23 cellular contexts compared by ENCODE assay signal in the genomic region with DNA sequence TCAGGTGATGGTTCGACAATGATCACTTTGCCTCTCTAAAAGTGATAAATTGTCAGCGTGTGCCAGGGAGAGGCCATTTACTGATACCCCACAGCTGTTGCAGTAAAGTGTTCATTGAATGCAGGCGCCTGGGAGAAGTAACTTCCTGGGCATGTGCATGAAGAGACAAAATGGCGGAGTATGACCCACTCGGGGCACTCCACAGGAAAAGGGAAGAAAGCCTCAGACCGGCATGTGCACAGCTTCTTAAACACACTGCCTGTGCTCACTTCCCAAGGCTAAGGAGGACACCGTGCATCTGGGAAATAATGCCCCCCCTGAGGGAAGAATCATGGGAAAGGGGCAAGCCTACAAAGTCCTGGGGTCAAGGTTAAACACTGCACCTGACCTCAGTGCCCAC.
DNase-seq lines count a peak whose midpoint lies in the region; ATAC-seq, FAIRE-seq and TF ChIP-seq lines count a peak whose summit lies in the region.
"Had no signal": no experiment of that assay in that cellular context is flagged by ENCODE, and none has a peak within 500 bp of the region (broad histone marks: within the 10 kb centered on the region; RNA-seq: fewer than 3 reads in every experiment).

No MANE protein-coding gene starts in this region.

- peaks cover 6% of the 10 kb centered on the region for H3K27me3 Mint-ChIP-seq in CD4-positive, alpha-beta T cell

- no peak overlapping the region for H3K27ac Mint-ChIP-seq in CD4-positive, alpha-beta T cell
- H3K27ac Mint-ChIP-seq: activated naive CD4-positive, alpha-beta T cell treated with anti-CD3 and anti-CD28 coated beads for 36 hours; immature natural killer cell had no signal

- no peaks in the 10 kb centered on the region for H3K27me3 ChIP-seq in CD4-positive, alpha-beta T cell (ENCODE audit: control insufficient read depth, insufficient read depth, low read length)
- H3K27me3 ChIP-seq: sigmoid colon had no signal

- peak; percentile 21 for ATAC-seq in GM18873 (IDR thresholded peaks at IDR 0.05; ENCODE audit: low FRiP score, unreplicated experiment)
- no peak for ATAC-seq in CD4-positive, alpha-beta T cell (ENCODE audit: poor library complexity)
- ATAC-seq in HG03521 (IDR thresholded peaks at IDR 0.05; ENCODE audit: unreplicated experiment): no peak
- ATAC-seq in GM18909 (IDR thresholded peaks at IDR 0.05; ENCODE audit: poor library complexity, unreplicated experiment): no peak
- ATAC-seq: activated T-cell treated with anti-CD3 and anti-CD28 coated beads, Interleukin-2, amount 50 U/mL, for 4 hours; left ventricle myocardium superior; mucosa of descending colon had no signal

- no TSS peak for BruUV-seq in OCI-LY7 (replicated peaks; lab: Mats Ljungman, UMichigan)

- CTCF ChIA-PET in OCI-LY7 (lab: Charles Lee; ENCODE audit: unreplicated experiment): no interaction called here
- CTCF ChIA-PET in CD4-positive, alpha-beta T cell (lab: Charles Lee): no interaction called here

- H3K79me2 ChIP-seq in OCI-LY7 (ENCODE audit: insufficient read depth, low read depth, low read length): no peaks in the 10 kb centered on the region

- peak overlapping the region; percentile 72 for H3K4me2 ChIP-seq in OCI-LY7 (ENCODE audit: low read length)

- H3K9me2 ChIP-seq in OCI-LY7 (ENCODE audit: insufficient read depth, low read length): no peaks in the 10 kb centered on the region

- peak; percentile 94 for DNase-seq in DMS153 (lab: John Stamatoyannopoulos, UW)
- peak; percentile 91 for DNase-seq in NCI-H1105 treated with DMSO at 0.1 percent for 48 hours (lab: John Stamatoyannopoulos, UW)
- DNase-seq in OCI-LY7 (ENCODE audit: low spot score): peak; percentile 20
- no peak for DNase-seq in CD4-positive, alpha-beta T cell
- no peak for DNase-seq in H54 (ENCODE audit: insufficient read length, low spot score)
- DNase-seq: ACHN; activated CD4-positive, CD25-positive, alpha-beta regulatory T cell treated with anti-CD3 and anti-CD28 coated beads, Interleukin-2, amount 50 U/mL, for 72 hours; activated naive CD4-positive, alpha-beta T cell treated with anti-CD3 and anti-CD28 coated beads for 36 hours; activated T-cell treated with anti-CD3 and anti-CD28 coated beads, Interleukin-2, amount 50 U/mL, for 4 hours; amygdala; caudate nucleus; DMS53; GM23248; immature natural killer cell; left ventricle myocardium superior; mucosa of descending colon; posterior cingulate gyrus; sigmoid colon had no signal

- H3K36me3 Mint-ChIP-seq in CD4-positive, alpha-beta T cell (ENCODE audit: low read depth): no peaks in the 10 kb centered on the region
- H3K36me3 Mint-ChIP-seq: immature natural killer cell had no signal

- H4K20me1 ChIP-seq in OCI-LY7 (ENCODE audit: insufficient read depth, low read length): no peaks in the 10 kb centered on the region

- H3K9me3 Mint-ChIP-seq in CD4-positive, alpha-beta T cell: peaks cover 3% of the 10 kb centered on the region
- H3K9me3 Mint-ChIP-seq: activated T-cell treated with anti-CD3 and anti-CD28 coated beads, Interleukin-2, amount 50 U/mL, for 4 hours had no signal

- TF ChIP-seq POLR2A in H54 (IDR thresholded peaks at IDR 0.05; ENCODE audit: low read depth, low read length): no peak

- H3K4me3 ChIP-seq in OCI-LY7 (ENCODE audit: low read depth, low read length, poor library complexity, severe bottlenecking): peak overlapping the region; percentile 39
- H3K4me3 ChIP-seq: GM23248, mucosa of descending colon, sigmoid colon, thoracic aorta had no signal

- TF ChIP-seq CTCF in OCI-LY7 (conservative IDR thresholded peaks at IDR 0.05; ENCODE audit: low read length): no peak
- TF ChIP-seq CTCF in CD4-positive, alpha-beta T cell (IDR thresholded peaks at IDR 0.05): no peak

- no peaks in the 10 kb centered on the region for H3K9me3 ChIP-seq in OCI-LY7 (ENCODE audit: low read length)
- H3K9me3 ChIP-seq in CD4-positive, alpha-beta T cell (ENCODE audit: control insufficient read depth, low read length): no peaks in the 10 kb centered on the region
- H3K9me3 ChIP-seq: mucosa of descending colon, thoracic aorta had no signal

- peaks cover 75% of the 10 kb centered on the region for H3K4me1 ChIP-seq in OCI-LY7 (ENCODE audit: insufficient read depth, low read length, poor library complexity, severe bottlenecking)
- H3K4me1 ChIP-seq: sigmoid colon had no signal

- FAIRE-seq in H54 (lab: Jason Lieb, UNC): no peak

- peak overlapping the region; percentile 75 for H3K27ac ChIP-seq in OCI-LY7 (ENCODE audit: low read depth, low read length, poor library complexity, severe bottlenecking)
- H3K27ac ChIP-seq in CD4-positive, alpha-beta T cell (ENCODE audit: low read depth, low read length): no peak overlapping the region
- H3K27ac ChIP-seq: C4-2B, GM23248, sigmoid colon, thoracic aorta had no signal

- H3K36me3 ChIP-seq in OCI-LY7 (ENCODE audit: insufficient read depth, low read length): no peaks in the 10 kb centered on the region
- H3K36me3 ChIP-seq: sigmoid colon, thoracic aorta had no signal

- H2AFZ ChIP-seq in OCI-LY7 (ENCODE audit: low read length): peak overlapping the region; percentile 84
- H2AFZ ChIP-seq: GM23248 had no signal

- no peak overlapping the region for H3K4me3 Mint-ChIP-seq in CD4-positive, alpha-beta T cell
- H3K4me3 Mint-ChIP-seq: activated naive CD4-positive, alpha-beta T cell treated with anti-CD3 and anti-CD28 coated beads for 36 hours; activated T-cell treated with anti-CD3 and anti-CD28 coated beads, Interleukin-2, amount 50 U/mL, for 4 hours; immature natural killer cell had no signal

- POLR2A ChIA-PET in OCI-LY7 (lab: Charles Lee): interaction anchor here (0.9 kb wide), 1 partner anchor 12 kb away, joined by 4 read pairs; no protein-coding TSS in a partner anchor
- POLR2A ChIA-PET in CD4-positive, alpha-beta T cell (lab: Charles Lee): no interaction called here

- intact Hi-C loops in OCI-LY7 (cut with micrococcal nuclease; ENCODE audit: unreplicated experiment): loop anchor here (5.0 to 10.0 kb wide), 4 partner anchors 330 to 970 kb away; a partner anchor contains a TSS
- intact Hi-C loops in CD4-positive, alpha-beta T cell (cut with DNase I, micrococcal nuclease): no loop called here

- H3K4me1 Mint-ChIP-seq in CD4-positive, alpha-beta T cell (ENCODE audit: low read depth): no peaks in the 10 kb centered on the region
- H3K4me1 Mint-ChIP-seq: immature natural killer cell had no signal

Comparison
In these comparisons a context has a peak if more than half of its experiments do, and no peak if none do; other contexts are left out.
1. DNase-seq: peak in DMS153 (single experiment), NCI-H1105 treated with DMSO at 0.1 percent for 48 hours (single experiment) and OCI-LY7 (single experiment); none in CD4-positive, alpha-beta T cell (0 of 10) and H54 (single experiment).